15 cellular contexts compared by ENCODE assay signal in genomic region chr10:42973411-42973810, GRCh38.
DNase-seq lines count a peak whose midpoint lies in the region; ATAC-seq, FAIRE-seq and TF ChIP-seq lines count a peak whose summit lies in the region.
"Had no signal": no experiment of that assay in that cellular context is flagged by ENCODE, and none has a peak within 500 bp of the region (broad histone marks: within the 10 kb centered on the region; RNA-seq: fewer than 3 reads in every experiment).

No MANE protein-coding gene starts in this region.

- no peaks in the 10 kb centered on the region for H3K23me2 ChIP-seq in H1 (ENCODE audit: low read depth, low read length)

- no peak for TF ChIP-seq POLR2A in H1 (IDR thresholded peaks at IDR 0.05; ENCODE audit: control extremely low read depth in 1 of 2, low read depth in 2 of 2, low read length in 2 of 2)

- H2AK5ac ChIP-seq in H1 (ENCODE audit: low read depth, low read length) = peak overlapping the region; percentile 75; the same call in 1 of the 2 replicates

- POLR2A ChIA-PET in HEK293 (lab: Yijun Ruan, JAX) (interaction anchor here (0.6 kb wide), 1 partner anchor 63 kb away, joined by 4 read pairs; no protein-coding TSS in a partner anchor), H1 (lab: Charles Lee; ENCODE audit: partially characterized antibody) (no interaction called here)

- H3K4me2 ChIP-seq in H1 (ENCODE audit: insufficient read depth in 1 of 2, low read depth in 2 of 2, low read length in 2 of 2) = no peak overlapping the region

- no peak for TF ChIP-seq EP300 in H1 (IDR thresholded peaks at IDR 0.05; ENCODE audit: borderline replicate concordance in 1 of 2, low read depth in 2 of 2, low read length in 2 of 2)

- no peak for FAIRE-seq in H1 (lab: Jason Lieb, UNC)
- FAIRE-seq in RCC 7860 (lab: Jason Lieb, UNC) = no peak
- FAIRE-seq: HepG2, HTR-8/SVneo had no signal

- no peak overlapping the region for H4K5ac ChIP-seq in H1 (ENCODE audit: insufficient read length, low read depth, low read length)

- DNase-seq in activated CD8-positive, alpha-beta memory T cell treated with anti-CD3 and anti-CD28 coated beads, Interleukin-2, amount 10 ng/mL, durations not matched to agents 7 days and 5 days = peak; percentile 18
- DNase-seq in activated CD8-positive, alpha-beta memory T cell treated with anti-CD3 and anti-CD28 coated beads, Interleukin-2, amount 50 U/mL, for 4 hours = no peak
- DNase-seq in H1 (ENCODE audit: low read depth in 1 of 2, low spot score in 2 of 2) = no peak
- peak; percentile 11 for DNase-seq in stimulated activated CD8-positive, alpha-beta memory T cell treated with anti-CD3 and anti-CD28 coated beads, Interleukin-4, amount 100 ng/mL, for 48 hours
- no peak for DNase-seq in RCC 7860 (ENCODE audit: low spot score)
- DNase-seq: ACHN; CD4-positive, CD25-positive, alpha-beta regulatory T cell; DMS53; GM23248; H9 had no signal

- CTCF ChIA-PET in activated CD8-positive, alpha-beta memory T cell treated with anti-CD3 and anti-CD28 coated beads, Interleukin-2, amount 10 ng/mL, durations not matched to agents 7 days and 5 days (lab: Charles Lee) = no interaction called here
- CTCF ChIA-PET in HEK293 (lab: Yijun Ruan, JAX) (interaction anchor here (0.6 kb wide), 1 partner anchor 9 kb away, joined by 3 read pairs; no protein-coding TSS in a partner anchor), H1 (lab: Charles Lee; ENCODE audit: partially characterized antibody) (interaction anchor here (1.4 to 1.6 kb wide), 2 partner anchors 10 to 106 kb away, joined by 3 to 6 read pairs; no protein-coding TSS in a partner anchor)

- WGBS in H1 (ENCODE audit: extremely low coverage in 1 of 2, insufficient coverage in 1 of 2, insufficient read length in 1 of 2, insufficient replicate concordance in 2 of 2, low coverage in 1 of 2, low lambda C conversion rate in 2 of 2, missing lambda C conversion rate in 1 of 2), 2 experiments = 83% methylated on average over 6 of the region's 6 CpGs; no CpG with 5 or more reads in 1 of the 2 experiments

- no peaks in the 10 kb centered on the region for H3K9me3 Mint-ChIP-seq in activated CD8-positive, alpha-beta memory T cell treated with anti-CD3 and anti-CD28 coated beads, Interleukin-2, amount 10 ng/mL, durations not matched to agents 7 days and 5 days (ENCODE audit: low read depth)
- H3K9me3 Mint-ChIP-seq: H9 had no signal

- no peak overlapping the region for H3K23ac ChIP-seq in H1 (ENCODE audit: insufficient read length)

- no peak overlapping the region for H4K8ac ChIP-seq in H1 (ENCODE audit: extremely low read depth, insufficient read depth, low read length)

- no peak overlapping the region for H4K91ac ChIP-seq in H1 (replicated peaks; ENCODE audit: insufficient read length, low read length)

- TF ChIP-seq CTCF in HEK293 (tag by site-specific recombination; IDR thresholded peaks at IDR 0.05) (no peak), H1 (IDR thresholded peaks at IDR 0.05; ENCODE audit: control extremely low read depth in 1 of 3, insufficient read depth in 1 of 3, low read depth in 1 of 3, low read length in 3 of 3) (no peak)

- H2BK5ac ChIP-seq in H1 (ENCODE audit: low read depth, low read length) = no peak overlapping the region

- H3K4ac ChIP-seq in H1 (replicated peaks; ENCODE audit: insufficient read length, low read depth, low read length) = peak overlapping the region; percentile 39

- no peak overlapping the region for H3K18ac ChIP-seq in H1 (ENCODE audit: extremely low read depth, low read length)

- no peak overlapping the region for H3K14ac ChIP-seq in H1 (ENCODE audit: insufficient read length)

- no peaks in the 10 kb centered on the region for H3K4me1 ChIP-seq in HEK293 (ENCODE audit: control insufficient read depth, insufficient read depth, low read length)
- no peaks in the 10 kb centered on the region; a peak in 1 of 7 replicates for H3K4me1 ChIP-seq in H1 (replicated peaks in 1 of 4; ENCODE audit: control insufficient read depth in 3 of 4, insufficient read depth in 4 of 4, low read length in 3 of 4)

- H2BK20ac ChIP-seq in H1 (ENCODE audit: low read length) = no peak overlapping the region

- no peaks in the 10 kb centered on the region for H3K79me1 ChIP-seq in H1 (ENCODE audit: low read depth, low read length)

- H3K27ac Mint-ChIP-seq in activated CD8-positive, alpha-beta memory T cell treated with anti-CD3 and anti-CD28 coated beads, Interleukin-2, amount 10 ng/mL, durations not matched to agents 7 days and 5 days = no peak overlapping the region

- H2BK12ac ChIP-seq in H1 (ENCODE audit: low read depth, low read length) = no peak overlapping the region

- no peak overlapping the region for H3K27ac ChIP-seq in HEK293 (ENCODE audit: extremely low read depth, low read depth, low read length)
- H3K27ac ChIP-seq in H1 (ENCODE audit: low read depth, low read length) = no peak overlapping the region
- H3K27ac ChIP-seq: GM23248 had no signal

- H3K9ac ChIP-seq in H1 (replicated peaks in 1 of 4; ENCODE audit: extremely low read depth in 1 of 4, low read depth in 3 of 4, low read length in 3 of 4) = no peak overlapping the region
- H3K9ac ChIP-seq: GM23248 had no signal

- TF ChIP-seq RAD21 in H1 (IDR thresholded peaks at IDR 0.05 in 1 of 2, conservative IDR thresholded peaks at IDR 0.05 in 1 of 2; ENCODE audit: low read depth in 2 of 2, low read length in 2 of 2) = no peak

- H3K4me1 Mint-ChIP-seq in activated CD8-positive, alpha-beta memory T cell treated with anti-CD3 and anti-CD28 coated beads, Interleukin-2, amount 10 ng/mL, durations not matched to agents 7 days and 5 days = no peaks in the 10 kb centered on the region
- H3K4me1 Mint-ChIP-seq: CD4-positive, CD25-positive, alpha-beta regulatory T cell had no signal

- H3K9me3 ChIP-seq in HEK293 (ENCODE audit: control insufficient read depth, insufficient read depth, low read depth, low read length) = no peaks in the 10 kb centered on the region
- H3K9me3 ChIP-seq in H1 (ENCODE audit: insufficient read depth in 2 of 2, low read depth in 1 of 2, low read length in 1 of 2) = no peaks in the 10 kb centered on the region
- H3K9me3 ChIP-seq: BLaER1 treated with 17β-estradiol and CSF1 and Interleukin-3, amounts not matched to agents 10 nM and 100 nM had no signal

- H3K4me3 Mint-ChIP-seq in activated CD8-positive, alpha-beta memory T cell treated with anti-CD3 and anti-CD28 coated beads, Interleukin-2, amount 10 ng/mL, durations not matched to agents 7 days and 5 days = no peak overlapping the region
- H3K4me3 Mint-ChIP-seq: CD4-positive, CD25-positive, alpha-beta regulatory T cell; H9 had no signal

- H3K27me3 ChIP-seq in H1 (replicated peaks in 1 of 4; ENCODE audit: control insufficient read depth in 3 of 4, extremely low read depth in 1 of 4, insufficient read depth in 3 of 4, low read length in 3 of 4) = no peaks in the 10 kb centered on the region
- H3K27me3 ChIP-seq: BLaER1 treated with 17β-estradiol and CSF1 and Interleukin-3, amounts not matched to agents 10 nM and 100 nM had no signal

- no peaks in the 10 kb centered on the region for H3K79me2 ChIP-seq in H1 (ENCODE audit: control insufficient read depth in 1 of 2, insufficient read depth in 2 of 2, low read length in 2 of 2)

- no peak for ATAC-seq in activated CD8-positive, alpha-beta memory T cell treated with anti-CD3 and anti-CD28 coated beads, Interleukin-2, amount 10 ng/mL, durations not matched to agents 7 days and 5 days
- ATAC-seq in GM19463 (IDR thresholded peaks at IDR 0.05; ENCODE audit: unreplicated experiment) = no peak
- ATAC-seq: HepG2 had no signal

- H3K56ac ChIP-seq in H1 (replicated peaks; ENCODE audit: insufficient read length, low read depth, low read length) = no peak overlapping the region

- peaks cover 0 to 1% of the 10 kb centered on the region in 2 experiments for H4K20me1 ChIP-seq in H1 (replicated peaks in 1 of 2; ENCODE audit: control insufficient read depth in 1 of 2, insufficient read depth in 2 of 2, low read length in 2 of 2)
- H4K20me1 ChIP-seq: BLaER1 treated with 17β-estradiol and CSF1 and Interleukin-3, amounts not matched to agents 10 nM and 100 nM had no signal

- no peak overlapping the region for H2BK120ac ChIP-seq in H1 (replicated peaks; ENCODE audit: low read depth, low read length)

- no peaks in the 10 kb centered on the region for H3K36me3 Mint-ChIP-seq in activated CD8-positive, alpha-beta memory T cell treated with anti-CD3 and anti-CD28 coated beads, Interleukin-2, amount 10 ng/mL, durations not matched to agents 7 days and 5 days
- H3K36me3 Mint-ChIP-seq: CD4-positive, CD25-positive, alpha-beta regulatory T cell had no signal

- no peak overlapping the region for H2BK15ac ChIP-seq in H1 (ENCODE audit: low read length)

- no peak overlapping the region for H2AFZ ChIP-seq in H1 (ENCODE audit: low read length)
- H2AFZ ChIP-seq: GM23248 had no signal

- no peak overlapping the region for H3K4me3 ChIP-seq in HEK293 (ENCODE audit: low read depth, low read length)
- no peak overlapping the region for H3K4me3 ChIP-seq in H1 (ENCODE audit: extremely low read depth in 1 of 4, insufficient read depth in 2 of 4, low read depth in 3 of 4, low read length in 4 of 4)
- H3K4me3 ChIP-seq: BLaER1 treated with 17β-estradiol and CSF1 and Interleukin-3, amounts not matched to agents 10 nM and 100 nM; GM23248 had no signal

- no peaks in the 10 kb centered on the region for H3K36me3 ChIP-seq in HEK293 (ENCODE audit: control insufficient read depth in 2 of 2, insufficient read depth in 1 of 2, low read length in 2 of 2)
- no peaks in the 10 kb centered on the region for H3K36me3 ChIP-seq in H1 (ENCODE audit: control insufficient read depth in 2 of 4, insufficient read depth in 4 of 4, low read length in 3 of 4)
- H3K36me3 ChIP-seq: BLaER1 treated with 17β-estradiol and CSF1 and Interleukin-3, amounts not matched to agents 10 nM and 100 nM had no signal

- no peaks in the 10 kb centered on the region for H3K27me3 Mint-ChIP-seq in activated CD8-positive, alpha-beta memory T cell treated with anti-CD3 and anti-CD28 coated beads, Interleukin-2, amount 10 ng/mL, durations not matched to agents 7 days and 5 days
- H3K27me3 Mint-ChIP-seq: CD4-positive, CD25-positive, alpha-beta regulatory T cell had no signal

TF ChIP-seq in HEK293, 187 proteins besides CTCF, POLR2A, EP300 and RAD21 (continues in another document):
- TF ChIP-seq ZNF174 (tag by site-specific recombination; IDR thresholded peaks at IDR 0.05) = no peak
- TF ChIP-seq IKZF3 (tag by site-specific recombination; IDR thresholded peaks at IDR 0.05) = no peak
- no peak for TF ChIP-seq ZNF140 (tag by site-specific recombination; IDR thresholded peaks at IDR 0.05)
- TF ChIP-seq GLIS2 (tag by site-specific recombination; IDR thresholded peaks at IDR 0.05) = no peak
- peak; percentile 61 for TF ChIP-seq ZNF341 (tag by site-specific recombination; IDR thresholded peaks at IDR 0.05; ENCODE audit: low read depth)

TF ChIP-seq in H1, 55 proteins besides CTCF, POLR2A, EP300 and RAD21 (continues in another document):
- TF ChIP-seq RBBP5 (IDR thresholded peaks at IDR 0.05; ENCODE audit: borderline replicate concordance, low read depth, low read length) (no peak), PHF8 (conservative IDR thresholded peaks at IDR 0.05; ENCODE audit: low read depth, low read length) (no peak), CBX5 (IDR thresholded peaks at IDR 0.05; ENCODE audit: low read depth, low read length) (no peak), TCF12 (IDR thresholded peaks at IDR 0.05; ENCODE audit: low read depth, low read length) (no peak), SUZ12 (IDR thresholded peaks at IDR 0.05; ENCODE audit: low read length) (no peak), NRF1 (IDR thresholded peaks at IDR 0.05; ENCODE audit: low read depth, low read length) (no peak)

Comparison
In these comparisons a context has a peak if more than half of its experiments do, and no peak if none do; other contexts are left out.
1. DNase-seq: peak in activated CD8-positive, alpha-beta memory T cell treated with anti-CD3 and anti-CD28 coated beads, Interleukin-2, amount 10 ng/mL, durations not matched to agents 7 days and 5 days (single experiment) and stimulated activated CD8-positive, alpha-beta memory T cell treated with anti-CD3 and anti-CD28 coated beads, Interleukin-4, amount 100 ng/mL, for 48 hours (single experiment); none in activated CD8-positive, alpha-beta memory T cell treated with anti-CD3 and anti-CD28 coated beads, Interleukin-2, amount 50 U/mL, for 4 hours (single experiment), H1 (0 of 2) and RCC 7860 (single experiment).